ENCODE assay signal across 11 cellular contexts in genomic region chr12:109130755-109131521, GRCh38. TPM values are rescaled to one million over a fixed set of nuclear protein-coding genes. Genes with fewer than 3 reads are reported as not detected.
A peak's percentile ranks its signal among the peaks of the same experiment; 100 is the strongest.
DNase-seq lines count a peak whose midpoint lies in the region; TF ChIP-seq lines count a peak whose summit lies in the region.
"Had no signal": no experiment of that assay in that cellular context is flagged by ENCODE, and none has a peak within 500 bp of the region (broad histone marks: within the 10 kb centered on the region; RNA-seq: fewer than 3 reads in every experiment).

No MANE protein-coding gene starts in this region.

- 41 to 58% methylated on average over 11 to 12 of the region's 13 CpGs for WGBS in esophagus squamous epithelium, 2 donors

- H3K36me3 ChIP-seq in BLaER1: no peaks in the 10 kb centered on the region
- H3K36me3 ChIP-seq in esophagus squamous epithelium: no peaks in the 10 kb centered on the region
- H3K36me3 ChIP-seq: neutrophil had no signal

- H3K4me1 Mint-ChIP-seq in nephron: peaks cover 30% of the 10 kb centered on the region

- H3K4me3 Mint-ChIP-seq in nephron: peak overlapping the region in 1 of 3 experiments; percentile 54

- H3K27ac ChIP-seq in BLaER1 (no peak overlapping the region), esophagus squamous epithelium (peak overlapping the region in 3 of 4 donors; percentile 53 to 72 (median 60))
- H3K27ac ChIP-seq: neutrophil had no signal

- H3K9me3 Mint-ChIP-seq in nephron: peaks cover 10% of the 10 kb centered on the region

- H3K36me3 Mint-ChIP-seq in nephron (ENCODE audit: low read depth): no peaks in the 10 kb centered on the region

- TF ChIP-seq CTCF in esophagus squamous epithelium (IDR thresholded peaks at IDR 0.05): no peak
- TF ChIP-seq CTCF in nephron (IDR thresholded peaks at IDR 0.05; ENCODE audit: unreplicated experiment in 3 of 3): no peak

- DNase-seq in NCI-H524 (lab: John Stamatoyannopoulos, UW) (peak; percentile 68 to 84), esophagus squamous epithelium (lab: John Stamatoyannopoulos, UW) (no peak), OCI-M2 (lab: John Stamatoyannopoulos, UW; ENCODE audit: unreplicated experiment) (no peak), HPDE6-E6E7 (ENCODE audit: extremely low spot score) (no peak), superior temporal gyrus (ENCODE audit: extremely low spot score) (no peak), NOMO-1 treated with dmso at 0.1 percent for 144 hours (lab: John Stamatoyannopoulos, UW; ENCODE audit: unreplicated experiment) (no peak)
- DNase-seq: MV-4-11 had no signal

- peaks cover 9% of the 10 kb centered on the region for H3K27me3 Mint-ChIP-seq in nephron (ENCODE audit: low read depth)

- H3K9ac ChIP-seq in BLaER1: no peak overlapping the region

- H3K4me2 ChIP-seq in BLaER1: peak overlapping the region; percentile 17; the same call in 1 of the 2 replicates

- H3K27ac Mint-ChIP-seq in nephron: peak overlapping the region; percentile 14 to 44 (median 37)

- no peaks in the 10 kb centered on the region for H4K20me1 ChIP-seq in BLaER1

- intact Hi-C loops in esophagus squamous epithelium (cut with DNase I): no loop called here

- TF ChIP-seq POLR2A in esophagus squamous epithelium (IDR thresholded peaks at IDR 0.05): no peak

- no peaks in the 10 kb centered on the region for H3K27me3 ChIP-seq in BLaER1
- H3K27me3 ChIP-seq in esophagus squamous epithelium: no peaks in the 10 kb centered on the region

- peaks cover 13% of the 10 kb centered on the region for H3K4me1 ChIP-seq in BLaER1
- peaks cover 0 to 29% (median 5%) of the 10 kb centered on the region in 3 donors for H3K4me1 ChIP-seq in esophagus squamous epithelium

- H3K4me3 ChIP-seq in BLaER1: no peak overlapping the region
- peak overlapping the region in 1 of 4 donors; percentile 28 for H3K4me3 ChIP-seq in esophagus squamous epithelium
- H3K4me3 ChIP-seq: GM12878 had no signal

- H3K9me3 ChIP-seq in BLaER1: peaks cover 4% of the 10 kb centered on the region; the same call in 1 of the 2 replicates
- H3K9me3 ChIP-seq in esophagus squamous epithelium: no peaks in the 10 kb centered on the region
- H3K9me3 ChIP-seq: neutrophil had no signal

RNA-seq across cellular contexts. Expression of gene ACACB, which starts 14.6 kb away (rescaled TPM):
- total RNA-seq in esophagus squamous epithelium: 10 to 100 TPM in 3 of 4 donors, 1 to 10 TPM in 1; 5.9 to 48.4 (median 27.3) TPM

RNA-seq across cellular contexts. Expression of gene UNG, which starts 33.5 kb away (rescaled TPM):
- total RNA-seq in esophagus squamous epithelium: 10 to 100 TPM; 28.0 to 43.1 (median 38.7) TPM

RNA-seq across cellular contexts. Expression of gene ALKBH2, which starts 37.7 kb away (rescaled TPM):
- 10 to 100 TPM in 3 of 4 donors, 1 to 10 TPM in 1; 7.9 to 20.6 (median 14.8) TPM for total RNA-seq in esophagus squamous epithelium

Comparison
In these comparisons a context has a peak if more than half of its experiments do, and no peak if none do; other contexts are left out.
1. DNase-seq: peak in NCI-H524 (2 of 2); none in esophagus squamous epithelium (single experiment), OCI-M2 (single experiment), HPDE6-E6E7 (single experiment), superior temporal gyrus (single experiment) and NOMO-1 treated with dmso at 0.1 percent for 144 hours (single experiment).